In the genomic region with DNA sequence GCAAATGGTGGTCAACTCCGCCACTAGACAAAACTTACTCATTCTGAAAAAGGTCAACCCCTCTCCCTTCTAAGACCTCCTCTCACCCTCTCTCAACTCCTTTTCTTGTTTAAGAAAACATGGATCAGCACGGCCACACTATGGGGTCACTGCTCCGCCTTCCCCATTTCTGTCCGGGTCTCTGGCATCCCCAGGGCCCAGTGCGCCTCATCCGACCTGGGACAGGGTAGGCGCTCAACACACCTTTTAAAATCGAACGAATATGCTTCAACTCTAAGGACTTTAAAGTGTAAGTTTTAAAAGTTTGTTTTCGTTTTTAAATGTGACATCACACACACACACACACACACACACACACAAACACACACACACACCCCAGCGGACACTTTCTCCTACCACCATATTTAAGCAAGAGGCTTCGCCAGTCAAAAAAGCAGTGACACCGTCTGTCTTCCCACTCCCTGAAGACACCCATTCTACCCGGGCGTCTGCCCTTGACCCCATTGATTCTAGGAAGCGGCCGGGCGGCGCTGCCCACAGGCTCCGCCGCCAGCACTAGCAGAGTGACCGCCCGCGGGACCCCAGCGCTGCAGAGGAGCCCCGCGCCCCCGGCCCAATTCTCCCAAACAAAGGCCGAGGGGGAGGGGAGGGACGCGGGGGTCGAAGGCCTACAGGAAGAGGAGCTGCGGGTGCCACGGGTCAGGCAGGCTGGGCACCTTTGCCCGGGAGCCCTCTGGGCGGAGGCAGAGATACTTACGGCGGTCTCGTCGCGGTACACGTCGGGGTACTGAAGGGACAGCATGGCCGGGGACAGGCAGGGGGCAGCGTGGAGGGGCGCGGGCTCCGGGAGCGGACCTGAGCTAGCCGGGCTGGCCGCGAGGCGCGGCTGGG, we compare ENCODE assay signal across 1 cellular context.
A peak's percentile ranks its signal among the peaks of the same experiment; 100 is the strongest.
TF ChIP-seq lines count a peak whose summit lies in the region.

No MANE protein-coding gene starts in this region.

TF ChIP-seq in K562, 482 proteins besides CTCF, POLR2A, EP300 and RAD21 (continued from another document and continues in another):
- TF ChIP-seq, protein P1, sequence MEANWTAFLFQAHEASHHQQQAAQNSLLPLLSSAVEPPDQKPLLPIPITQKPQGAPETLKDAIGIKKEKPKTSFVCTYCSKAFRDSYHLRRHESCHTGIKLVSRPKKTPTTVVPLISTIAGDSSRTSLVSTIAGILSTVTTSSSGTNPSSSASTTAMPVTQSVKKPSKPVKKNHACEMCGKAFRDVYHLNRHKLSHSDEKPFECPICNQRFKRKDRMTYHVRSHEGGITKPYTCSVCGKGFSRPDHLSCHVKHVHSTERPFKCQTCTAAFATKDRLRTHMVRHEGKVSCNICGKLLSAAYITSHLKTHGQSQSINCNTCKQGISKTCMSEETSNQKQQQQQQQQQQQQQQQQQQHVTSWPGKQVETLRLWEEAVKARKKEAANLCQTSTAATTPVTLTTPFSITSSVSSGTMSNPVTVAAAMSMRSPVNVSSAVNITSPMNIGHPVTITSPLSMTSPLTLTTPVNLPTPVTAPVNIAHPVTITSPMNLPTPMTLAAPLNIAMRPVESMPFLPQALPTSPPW (CRISPR knock-in tag; IDR thresholded peaks at IDR 0.05) = no peak
- TF ChIP-seq NR2C1 (IDR thresholded peaks at IDR 0.05) (no peak), NR2C1 (tag; IDR thresholded peaks at IDR 0.05) (no peak), CSDE1 (IDR thresholded peaks at IDR 0.05) (no peak), DIDO1 (tag; IDR thresholded peaks at IDR 0.05; ENCODE audit: low read depth) (no peak), RFX1 (IDR thresholded peaks at IDR 0.05) (no peak), CHD1 (IDR thresholded peaks at IDR 0.05; ENCODE audit: low read length) (no peak), GATAD2B (IDR thresholded peaks at IDR 0.05; ENCODE audit: borderline replicate concordance) (no peak), ZNF134 (CRISPR knock-in tag; conservative IDR thresholded peaks at IDR 0.05) (no peak), NR4A1 (CRISPR knock-in tag; IDR thresholded peaks at IDR 0.05) (no peak), NR4A1 (tag; IDR thresholded peaks at IDR 0.05) (no peak), YY1 (IDR thresholded peaks at IDR 0.05; ENCODE audit: borderline replicate concordance in 1 of 3, control insufficient read depth in 1 of 3, extremely low read depth in 1 of 3, insufficient read depth in 3 of 3, insufficient read length in 1 of 3, insufficient replicate concordance in 2 of 3, low read depth in 1 of 3, low read length in 2 of 3) (peak in 1 of 3 experiments; percentile 15), ETV5 (CRISPR knock-in tag; IDR thresholded peaks at IDR 0.05; ENCODE audit: low read depth) (no peak), KLF1 (tag; IDR thresholded peaks at IDR 0.05) (no peak), ADNP (tag; IDR thresholded peaks at IDR 0.05) (no peak), ZNF174 (CRISPR knock-in tag; IDR thresholded peaks at IDR 0.05) (no peak), TEAD1 (CRISPR knock-in tag; IDR thresholded peaks at IDR 0.05) (no peak), ZNF707 (CRISPR knock-in tag; conservative IDR thresholded peaks at IDR 0.05) (no peak), ZNF644 (tag; IDR thresholded peaks at IDR 0.05; ENCODE audit: low read depth) (no peak), GABPB2 (CRISPR knock-in tag; conservative IDR thresholded peaks at IDR 0.05) (no peak), ATF1 (CRISPR knock-in tag; IDR thresholded peaks at IDR 0.05) (no peak), ATF1 (tag; IDR thresholded peaks at IDR 0.05) (peak; percentile 63), ETV1 (tag; conservative IDR thresholded peaks at IDR 0.05; ENCODE audit: low read depth) (no peak), CREB3L1 (IDR thresholded peaks at IDR 0.05; ENCODE audit: borderline replicate concordance, low read depth) (no peak), NBN (IDR thresholded peaks at IDR 0.05; ENCODE audit: low read depth) (no peak), PTBP1 (IDR thresholded peaks at IDR 0.05; ENCODE audit: low read depth, low read length) (no peak), ZSCAN29 (IDR thresholded peaks at IDR 0.05) (no peak), WHSC1 (IDR thresholded peaks at IDR 0.05; ENCODE audit: low read length) (no peak), MNT (conservative IDR thresholded peaks at IDR 0.05) (peak in 1 of 2 experiments; percentile 29; a peak in 2 of 4 replicates), ZNF76 (CRISPR knock-in tag; IDR thresholded peaks at IDR 0.05; ENCODE audit: borderline replicate concordance) (no peak), HLTF (IDR thresholded peaks at IDR 0.05) (no peak), ZNF507 (tag; conservative IDR thresholded peaks at IDR 0.05) (no peak), RHOXF2B (CRISPR knock-in tag; conservative IDR thresholded peaks at IDR 0.05) (no peak), NFE2 (IDR thresholded peaks at IDR 0.05; ENCODE audit: low read depth) (no peak), IFI16 (CRISPR knock-in tag; IDR thresholded peaks at IDR 0.05) (no peak), KLF6 (CRISPR knock-in tag; IDR thresholded peaks at IDR 0.05; ENCODE audit: borderline replicate concordance) (no peak), BCOR (IDR thresholded peaks at IDR 0.05) (peak; percentile 9; the same call in 1 of the 2 replicates)
- TF ChIP-seq, protein P2, sequence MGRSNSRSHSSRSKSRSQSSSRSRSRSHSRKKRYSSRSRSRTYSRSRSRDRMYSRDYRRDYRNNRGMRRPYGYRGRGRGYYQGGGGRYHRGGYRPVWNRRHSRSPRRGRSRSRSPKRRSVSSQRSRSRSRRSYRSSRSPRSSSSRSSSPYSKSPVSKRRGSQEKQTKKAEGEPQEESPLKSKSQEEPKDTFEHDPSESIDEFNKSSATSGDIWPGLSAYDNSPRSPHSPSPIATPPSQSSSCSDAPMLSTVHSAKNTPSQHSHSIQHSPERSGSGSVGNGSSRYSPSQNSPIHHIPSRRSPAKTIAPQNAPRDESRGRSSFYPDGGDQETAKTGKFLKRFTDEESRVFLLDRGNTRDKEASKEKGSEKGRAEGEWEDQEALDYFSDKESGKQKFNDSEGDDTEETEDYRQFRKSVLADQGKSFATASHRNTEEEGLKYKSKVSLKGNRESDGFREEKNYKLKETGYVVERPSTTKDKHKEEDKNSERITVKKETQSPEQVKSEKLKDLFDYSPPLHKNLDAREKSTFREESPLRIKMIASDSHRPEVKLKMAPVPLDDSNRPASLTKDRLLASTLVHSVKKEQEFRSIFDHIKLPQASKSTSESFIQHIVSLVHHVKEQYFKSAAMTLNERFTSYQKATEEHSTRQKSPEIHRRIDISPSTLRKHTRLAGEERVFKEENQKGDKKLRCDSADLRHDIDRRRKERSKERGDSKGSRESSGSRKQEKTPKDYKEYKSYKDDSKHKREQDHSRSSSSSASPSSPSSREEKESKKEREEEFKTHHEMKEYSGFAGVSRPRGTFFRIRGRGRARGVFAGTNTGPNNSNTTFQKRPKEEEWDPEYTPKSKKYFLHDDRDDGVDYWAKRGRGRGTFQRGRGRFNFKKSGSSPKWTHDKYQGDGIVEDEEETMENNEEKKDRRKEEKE (IDR thresholded peaks at IDR 0.05; ENCODE audit: borderline replicate concordance in 1 of 2, control insufficient read depth in 1 of 2, low read depth in 2 of 2, low read length in 1 of 2) = 0 out of 4 replicates have a peak, but pooled peaks of 1 of the 2 experiments have one; percentile 19
- TF ChIP-seq, protein P3, sequence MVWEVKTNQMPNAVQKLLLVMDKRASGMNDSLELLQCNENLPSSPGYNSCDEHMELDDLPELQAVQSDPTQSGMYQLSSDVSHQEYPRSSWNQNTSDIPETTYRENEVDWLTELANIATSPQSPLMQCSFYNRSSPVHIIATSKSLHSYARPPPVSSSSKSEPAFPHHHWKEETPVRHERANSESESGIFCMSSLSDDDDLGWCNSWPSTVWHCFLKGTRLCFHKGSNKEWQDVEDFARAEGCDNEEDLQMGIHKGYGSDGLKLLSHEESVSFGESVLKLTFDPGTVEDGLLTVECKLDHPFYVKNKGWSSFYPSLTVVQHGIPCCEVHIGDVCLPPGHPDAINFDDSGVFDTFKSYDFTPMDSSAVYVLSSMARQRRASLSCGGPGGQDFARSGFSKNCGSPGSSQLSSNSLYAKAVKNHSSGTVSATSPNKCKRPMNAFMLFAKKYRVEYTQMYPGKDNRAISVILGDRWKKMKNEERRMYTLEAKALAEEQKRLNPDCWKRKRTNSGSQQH (CRISPR knock-in tag; IDR thresholded peaks at IDR 0.05) = 0 out of 2 replicates have a peak, but pooled peaks have one; percentile 28
- TF ChIP-seq, protein P4, sequence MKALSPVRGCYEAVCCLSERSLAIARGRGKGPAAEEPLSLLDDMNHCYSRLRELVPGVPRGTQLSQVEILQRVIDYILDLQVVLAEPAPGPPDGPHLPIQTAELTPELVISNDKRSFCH (CRISPR knock-in tag; IDR thresholded peaks at IDR 0.05) = no peak
- TF ChIP-seq, protein P4 (tag; IDR thresholded peaks at IDR 0.05) = no peak
- TF ChIP-seq, protein P5, sequence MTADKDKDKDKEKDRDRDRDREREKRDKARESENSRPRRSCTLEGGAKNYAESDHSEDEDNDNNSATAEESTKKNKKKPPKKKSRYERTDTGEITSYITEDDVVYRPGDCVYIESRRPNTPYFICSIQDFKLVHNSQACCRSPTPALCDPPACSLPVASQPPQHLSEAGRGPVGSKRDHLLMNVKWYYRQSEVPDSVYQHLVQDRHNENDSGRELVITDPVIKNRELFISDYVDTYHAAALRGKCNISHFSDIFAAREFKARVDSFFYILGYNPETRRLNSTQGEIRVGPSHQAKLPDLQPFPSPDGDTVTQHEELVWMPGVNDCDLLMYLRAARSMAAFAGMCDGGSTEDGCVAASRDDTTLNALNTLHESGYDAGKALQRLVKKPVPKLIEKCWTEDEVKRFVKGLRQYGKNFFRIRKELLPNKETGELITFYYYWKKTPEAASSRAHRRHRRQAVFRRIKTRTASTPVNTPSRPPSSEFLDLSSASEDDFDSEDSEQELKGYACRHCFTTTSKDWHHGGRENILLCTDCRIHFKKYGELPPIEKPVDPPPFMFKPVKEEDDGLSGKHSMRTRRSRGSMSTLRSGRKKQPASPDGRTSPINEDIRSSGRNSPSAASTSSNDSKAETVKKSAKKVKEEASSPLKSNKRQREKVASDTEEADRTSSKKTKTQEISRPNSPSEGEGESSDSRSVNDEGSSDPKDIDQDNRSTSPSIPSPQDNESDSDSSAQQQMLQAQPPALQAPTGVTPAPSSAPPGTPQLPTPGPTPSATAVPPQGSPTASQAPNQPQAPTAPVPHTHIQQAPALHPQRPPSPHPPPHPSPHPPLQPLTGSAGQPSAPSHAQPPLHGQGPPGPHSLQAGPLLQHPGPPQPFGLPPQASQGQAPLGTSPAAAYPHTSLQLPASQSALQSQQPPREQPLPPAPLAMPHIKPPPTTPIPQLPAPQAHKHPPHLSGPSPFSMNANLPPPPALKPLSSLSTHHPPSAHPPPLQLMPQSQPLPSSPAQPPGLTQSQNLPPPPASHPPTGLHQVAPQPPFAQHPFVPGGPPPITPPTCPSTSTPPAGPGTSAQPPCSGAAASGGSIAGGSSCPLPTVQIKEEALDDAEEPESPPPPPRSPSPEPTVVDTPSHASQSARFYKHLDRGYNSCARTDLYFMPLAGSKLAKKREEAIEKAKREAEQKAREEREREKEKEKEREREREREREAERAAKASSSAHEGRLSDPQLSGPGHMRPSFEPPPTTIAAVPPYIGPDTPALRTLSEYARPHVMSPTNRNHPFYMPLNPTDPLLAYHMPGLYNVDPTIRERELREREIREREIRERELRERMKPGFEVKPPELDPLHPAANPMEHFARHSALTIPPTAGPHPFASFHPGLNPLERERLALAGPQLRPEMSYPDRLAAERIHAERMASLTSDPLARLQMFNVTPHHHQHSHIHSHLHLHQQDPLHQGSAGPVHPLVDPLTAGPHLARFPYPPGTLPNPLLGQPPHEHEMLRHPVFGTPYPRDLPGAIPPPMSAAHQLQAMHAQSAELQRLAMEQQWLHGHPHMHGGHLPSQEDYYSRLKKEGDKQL (CRISPR knock-in tag; IDR thresholded peaks at IDR 0.05; ENCODE audit: borderline replicate concordance) = 0 out of 2 replicates have a peak, but pooled peaks have one; percentile 35
- TF ChIP-seq, protein P6, sequence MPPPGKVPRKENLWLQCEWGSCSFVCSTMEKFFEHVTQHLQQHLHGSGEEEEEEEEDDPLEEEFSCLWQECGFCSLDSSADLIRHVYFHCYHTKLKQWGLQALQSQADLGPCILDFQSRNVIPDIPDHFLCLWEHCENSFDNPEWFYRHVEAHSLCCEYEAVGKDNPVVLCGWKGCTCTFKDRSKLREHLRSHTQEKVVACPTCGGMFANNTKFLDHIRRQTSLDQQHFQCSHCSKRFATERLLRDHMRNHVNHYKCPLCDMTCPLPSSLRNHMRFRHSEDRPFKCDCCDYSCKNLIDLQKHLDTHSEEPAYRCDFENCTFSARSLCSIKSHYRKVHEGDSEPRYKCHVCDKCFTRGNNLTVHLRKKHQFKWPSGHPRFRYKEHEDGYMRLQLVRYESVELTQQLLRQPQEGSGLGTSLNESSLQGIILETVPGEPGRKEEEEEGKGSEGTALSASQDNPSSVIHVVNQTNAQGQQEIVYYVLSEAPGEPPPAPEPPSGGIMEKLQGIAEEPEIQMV (tag; conservative IDR thresholded peaks at IDR 0.05; ENCODE audit: low read depth) = no peak
- TF ChIP-seq, protein P7, sequence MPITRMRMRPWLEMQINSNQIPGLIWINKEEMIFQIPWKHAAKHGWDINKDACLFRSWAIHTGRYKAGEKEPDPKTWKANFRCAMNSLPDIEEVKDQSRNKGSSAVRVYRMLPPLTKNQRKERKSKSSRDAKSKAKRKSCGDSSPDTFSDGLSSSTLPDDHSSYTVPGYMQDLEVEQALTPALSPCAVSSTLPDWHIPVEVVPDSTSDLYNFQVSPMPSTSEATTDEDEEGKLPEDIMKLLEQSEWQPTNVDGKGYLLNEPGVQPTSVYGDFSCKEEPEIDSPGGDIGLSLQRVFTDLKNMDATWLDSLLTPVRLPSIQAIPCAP (CRISPR knock-in tag; IDR thresholded peaks at IDR 0.05; ENCODE audit: borderline replicate concordance) = no peak
